8 cellular contexts compared by ENCODE assay signal in the genomic region with DNA sequence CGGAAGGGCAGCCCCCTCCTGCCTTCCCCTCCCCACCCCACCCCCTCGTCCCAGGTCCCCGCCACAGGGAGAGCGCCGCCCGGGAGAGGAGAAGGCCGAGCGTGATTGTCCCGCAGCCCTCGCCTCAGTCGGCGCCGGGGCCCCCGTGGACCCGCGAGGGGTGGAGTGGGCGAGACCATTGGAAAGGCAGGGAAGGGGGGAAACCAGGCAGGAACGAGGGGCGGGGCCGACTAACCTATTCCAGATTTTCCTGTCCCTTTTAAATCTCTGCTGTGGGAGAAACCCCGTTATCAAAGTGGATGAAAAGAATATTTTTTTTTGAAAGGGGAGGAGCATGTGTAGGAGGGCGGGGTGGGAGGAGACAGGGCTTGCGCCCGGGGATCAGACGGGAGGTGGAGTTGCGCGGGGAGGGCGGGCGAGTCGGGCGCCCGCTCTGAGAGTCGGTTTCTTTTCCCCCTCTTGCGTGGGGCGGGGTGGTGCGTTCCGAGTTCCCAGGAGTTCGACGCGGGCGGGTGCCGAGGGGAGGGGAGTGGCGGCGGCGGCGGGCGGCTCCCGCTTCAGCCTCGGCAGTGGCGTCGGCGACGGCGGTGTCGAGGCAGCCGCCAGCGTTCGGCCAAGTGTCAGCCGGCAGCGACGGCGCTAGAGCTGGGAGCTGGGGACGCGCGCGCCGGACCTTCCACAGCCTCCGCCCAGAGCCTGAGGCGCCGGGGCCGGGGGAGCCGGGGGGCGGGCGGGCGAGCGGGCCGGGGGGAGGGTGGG. TPM values are rescaled to one million over a fixed set of nuclear protein-coding genes. Genes with fewer than 3 reads are reported as not detected.
DNase-seq lines count a peak whose midpoint lies in the region; ATAC-seq, FAIRE-seq and TF ChIP-seq lines count a peak whose summit lies in the region.

Gene NECTIN3, plus strand, starts transcription at position 560 of the 759 bp plus-strand sequence. CDS start 202 bp downstream, outside the sequence.

- H3K36me3 ChIP-seq in neuronal stem cell (replicated peaks in 1 of 2; ENCODE audit: control insufficient read depth in 2 of 2, insufficient read depth in 2 of 2, low read length in 2 of 2) = no peaks in the 10 kb centered on the region
- H3K36me3 ChIP-seq in stomach = no peaks in the 10 kb centered on the region

- H4K91ac ChIP-seq in neuronal stem cell (ENCODE audit: low read depth, low read length, poor library complexity) = no peak within 1 kb of the TSS

- peak within 1 kb of the TSS; percentile 98 for H2AFZ ChIP-seq in neuronal stem cell (ENCODE audit: low read length)

- in situ Hi-C loops in SK-MEL-5 (cut with HindIII; ENCODE audit: low pct_unique_long_range_greater_than_20kb, low sequenced_read_pairs) = no loop called here

- H3K18ac ChIP-seq in neuronal stem cell (ENCODE audit: low read length) = peak within 1 kb of the TSS; percentile 98

- H2BK120ac ChIP-seq in neuronal stem cell (ENCODE audit: low read depth, low read length) = no peak within 1 kb of the TSS

- no peaks in the 10 kb centered on the region for H3K9me3 ChIP-seq in neuronal stem cell (replicated peaks in 1 of 2; ENCODE audit: control insufficient read depth in 2 of 2, insufficient read depth in 1 of 2, low read depth in 1 of 2, low read length in 2 of 2)
- no peaks in the 10 kb centered on the region for H3K9me3 ChIP-seq in stomach

- TF ChIP-seq POLR2A in stomach (IDR thresholded peaks at IDR 0.05) = no peak

- H2BK15ac ChIP-seq in neuronal stem cell (ENCODE audit: low read length) = peak within 1 kb of the TSS; percentile 85

- no peaks in the 10 kb centered on the region for H3K9me3 Mint-ChIP-seq in activated naive CD8-positive, alpha-beta T cell treated with anti-CD3 and anti-CD28 coated beads for 36 hours

- H3K27ac Mint-ChIP-seq in activated naive CD8-positive, alpha-beta T cell treated with anti-CD3 and anti-CD28 coated beads for 36 hours = peak within 1 kb of the TSS; percentile 66

- peak; percentile 86 for FAIRE-seq in HTR-8/SVneo (lab: Jason Lieb, UNC)

- H2BK12ac ChIP-seq in neuronal stem cell (ENCODE audit: low read length) = peak within 1 kb of the TSS; percentile 73

- peaks cover 50% of the 10 kb centered on the region for H3K27me3 Mint-ChIP-seq in activated naive CD8-positive, alpha-beta T cell treated with anti-CD3 and anti-CD28 coated beads for 36 hours

- no peak for TF ChIP-seq CTCF in stomach (IDR thresholded peaks at IDR 0.05)

- peak within 1 kb of the TSS; percentile 100 for H3K14ac ChIP-seq in neuronal stem cell (ENCODE audit: low read length)

- peak within 1 kb of the TSS; percentile 78 for H3K4ac ChIP-seq in neuronal stem cell (ENCODE audit: low read length)

- H3K79me1 ChIP-seq in neuronal stem cell (ENCODE audit: low read depth, low read length) = peaks cover 5% of the 10 kb centered on the region

- DNase-seq in CD1c-positive myeloid dendritic cell (ENCODE audit: extremely low spot score) (peak; percentile 80), HTR-8/SVneo (ENCODE audit: insufficient read length, low spot score) (peak; percentile 76), SK-MEL-5 (ENCODE audit: low read depth, low spot score) (peak; percentile 94), globus pallidus (ENCODE audit: low spot score) (peak; percentile 94), neuronal stem cell (ENCODE audit: low spot score) (peak; percentile 93), stomach (peak; percentile 95)
- peak; percentile 81 for DNase-seq in activated naive CD8-positive, alpha-beta T cell treated with anti-CD3 and anti-CD28 coated beads for 36 hours

- WGBS in neuronal stem cell (ENCODE audit: extremely low coverage in 2 of 2, insufficient read length in 2 of 2, insufficient replicate concordance in 1 of 2), 2 donors = no CpG with 5 or more reads among the region's 77 CpGs
- WGBS in stomach, 5 donors = 0 to 1% (median 0%) methylated on average over 41 to 77 of the region's 77 CpGs

- ATAC-seq in GM19467 (IDR thresholded peaks at IDR 0.05; ENCODE audit: unreplicated experiment) = peak; percentile 87

- intact Hi-C loops in stomach (cut with DNase I; ENCODE audit: low total_unique reads) = no loop called here

- H2AK5ac ChIP-seq in neuronal stem cell (ENCODE audit: low read depth, low read length) = peak within 1 kb of the TSS; percentile 97

- TF ChIP-seq EP300 in stomach (IDR thresholded peaks at IDR 0.05) = no peak

- H2BK5ac ChIP-seq in neuronal stem cell (ENCODE audit: low read length) = peak within 1 kb of the TSS; percentile 97

- H3K4me3 Mint-ChIP-seq in activated naive CD8-positive, alpha-beta T cell treated with anti-CD3 and anti-CD28 coated beads for 36 hours = peak within 1 kb of the TSS; percentile 85

- peak within 1 kb of the TSS; percentile 73 for H3K23ac ChIP-seq in neuronal stem cell (ENCODE audit: low read depth, low read length, poor library complexity)

- peaks cover 3 to 14% of the 10 kb centered on the region in 2 donors for H3K4me1 ChIP-seq in neuronal stem cell (ENCODE audit: control insufficient read depth in 2 of 2, insufficient read depth in 1 of 2, low read depth in 1 of 2, low read length in 2 of 2)
- peaks cover 14 to 50% (median 32%) of the 10 kb centered on the region in 4 donors for H3K4me1 ChIP-seq in stomach

- peak within 1 kb of the TSS; percentile 97 for H3K4me2 ChIP-seq in neuronal stem cell (ENCODE audit: insufficient read depth, low read length, poor library complexity, severe bottlenecking)

- no peak within 1 kb of the TSS for H4K8ac ChIP-seq in neuronal stem cell (ENCODE audit: low read depth, low read length)

- H3K4me3 ChIP-seq in neuronal stem cell (ENCODE audit: low read length in 2 of 2) (peak within 1 kb of the TSS; percentile 94 to 96), stomach (peak within 1 kb of the TSS; percentile 77 to 91 (median 89))

- H3K27ac ChIP-seq in neuronal stem cell (replicated peaks; ENCODE audit: low read length) (peak within 1 kb of the TSS; percentile 94), stomach (peak within 1 kb of the TSS; percentile 94 to 96 (median 96))

- no peaks in the 10 kb centered on the region for H3K27me3 ChIP-seq in neuronal stem cell (ENCODE audit: control insufficient read depth in 3 of 3, insufficient read depth in 3 of 3, low read depth in 1 of 3, low read length in 3 of 3)
- peaks cover 0 to 6% (median 0%) of the 10 kb centered on the region in 3 donors for H3K27me3 ChIP-seq in stomach

- H3K36me3 Mint-ChIP-seq in activated naive CD8-positive, alpha-beta T cell treated with anti-CD3 and anti-CD28 coated beads for 36 hours = no peaks in the 10 kb centered on the region

- peak within 1 kb of the TSS; percentile 91 for H3K9ac ChIP-seq in neuronal stem cell (ENCODE audit: low read depth, low read length, poor library complexity)

- peaks cover 21% of the 10 kb centered on the region for H3K4me1 Mint-ChIP-seq in activated naive CD8-positive, alpha-beta T cell treated with anti-CD3 and anti-CD28 coated beads for 36 hours

RNA-seq across cellular contexts. Expression of gene NECTIN3, which starts in this region (rescaled TPM):
- 25.5 and 41.3 TPM in 2 replicates for total RNA-seq in SK-MEL-5 (2014; rRNA removed; shearing (Covaris generic))
- 12.4 and 16.4 TPM in 2 replicates for polyA plus RNA-seq in SK-MEL-5 (2015; cell fraction: cytosol; rRNA removed)
- 4.0 and 7.7 TPM in 2 replicates for polyA plus RNA-seq in SK-MEL-5 (2015; cell fraction: nucleus; rRNA removed)
- 1 to 10 TPM; 2.4 to 2.7 TPM for total RNA-seq in activated naive CD8-positive, alpha-beta T cell treated with anti-CD3 and anti-CD28 coated beads for 36 hours
- polyA plus RNA-seq in neuronal stem cell (2013, experiment 1 of 2) = 25.3 TPM
- polyA plus RNA-seq in neuronal stem cell (2013, experiment 2 of 2) = 26.0 TPM
- 10 to 100 TPM in 4 of 5 donors, 1 to 10 TPM in 1; 5.8 to 92.3 (median 20.4) TPM for total RNA-seq in stomach
- 1 to 10 TPM; 2.7 to 8.1 (median 5.0) TPM for polyA plus RNA-seq in stomach

Comparison
In these comparisons a context has a peak if more than half of its experiments do, and no peak if none do; other contexts are left out.
1. Peak in every context shown above with its lines: DNase-seq, ATAC-seq, H3K4me3 ChIP-seq and H3K27ac ChIP-seq.